ENCODE assay signal across 21 cellular contexts in the genomic region with DNA sequence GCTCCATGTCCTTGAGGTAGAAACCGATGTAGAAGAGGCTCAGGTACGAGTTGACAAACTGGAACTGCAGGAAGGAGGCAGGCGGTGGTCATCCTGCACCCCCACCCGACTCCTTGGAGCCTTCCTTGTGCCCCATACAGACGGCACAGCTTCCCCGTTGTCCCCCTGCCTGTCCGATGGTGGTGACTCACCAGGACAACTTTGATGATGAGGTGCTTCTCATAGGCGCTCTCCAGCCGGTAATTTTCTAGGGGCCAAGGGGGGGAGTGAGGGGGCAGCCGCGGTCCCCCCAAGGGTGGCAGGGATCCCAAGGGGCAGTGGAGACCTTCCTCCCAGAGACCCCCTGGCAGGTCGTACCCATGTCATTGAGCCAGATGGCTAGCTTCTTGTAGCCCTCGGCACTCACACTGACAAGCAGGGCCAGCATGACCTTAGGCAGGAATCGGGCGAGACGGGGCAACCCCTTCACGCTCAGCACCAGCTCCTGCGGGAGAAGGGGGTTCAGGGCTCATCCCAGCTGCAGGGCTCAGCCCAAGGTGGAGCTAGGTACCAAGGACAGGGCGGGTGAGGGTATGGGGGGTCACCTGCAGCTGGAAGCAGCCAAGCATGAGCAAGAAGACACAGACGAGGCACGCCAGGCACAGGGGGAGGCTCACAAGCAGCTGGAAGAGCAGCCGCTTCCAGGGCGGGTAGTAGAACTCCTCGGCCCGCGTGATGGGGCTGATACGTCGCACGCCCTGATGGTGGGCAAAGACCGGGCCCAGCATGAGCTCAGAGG. TPM values are rescaled to one million over a fixed set of nuclear protein-coding genes. Genes with fewer than 3 reads are reported as not detected.
DNase-seq lines count a peak whose midpoint lies in the region; ATAC-seq and TF ChIP-seq lines count a peak whose summit lies in the region.
"Had no signal": no experiment of that assay in that cellular context is flagged by ENCODE, and none has a peak within 500 bp of the region (broad histone marks: within the 10 kb centered on the region; RNA-seq: fewer than 3 reads in every experiment).

No MANE protein-coding gene starts in this region.

- H2BK12ac ChIP-seq in neuronal stem cell (ENCODE audit: low read length): peak overlapping the region; percentile 84

- no peak overlapping the region for H3K14ac ChIP-seq in neuronal stem cell (ENCODE audit: low read length)

- no peak overlapping the region for H3K27ac Mint-ChIP-seq in endothelial cell (ENCODE audit: unreplicated experiment)
- H3K27ac Mint-ChIP-seq: stimulated activated naive CD8-positive, alpha-beta T cell treated with anti-CD3 and anti-CD28 coated beads, Interleukin-15, Interleukin-2, amounts not matched to agents 100 ng/mL and 50 ng/mL, for 24 hours had no signal

- no peak overlapping the region for H2AFZ ChIP-seq in neuronal stem cell (ENCODE audit: low read length)

- no peak for TF ChIP-seq POLR2A in tibial nerve (IDR thresholded peaks at IDR 0.05)

- no peak overlapping the region for H3K4me2 ChIP-seq in neuronal stem cell (ENCODE audit: insufficient read depth, low read length, poor library complexity, severe bottlenecking)

- H3K27me3 ChIP-seq in NT2/D1 (ENCODE audit: insufficient read depth, insufficient read length) (no peaks in the 10 kb centered on the region), neuronal stem cell (ENCODE audit: control insufficient read depth in 3 of 3, insufficient read depth in 3 of 3, low read depth in 1 of 3, low read length in 3 of 3) (peaks cover 0 to 7% (median 0%) of the 10 kb centered on the region in 3 experiments), tibial nerve (no peaks in the 10 kb centered on the region)
- H3K27me3 ChIP-seq: MG63 had no signal

- no peaks in the 10 kb centered on the region for H3K9me3 Mint-ChIP-seq in activated T-cell treated with anti-CD3 and anti-CD28 coated beads, Interleukin-2, amount 50 U/mL, for 4 hours
- no peaks in the 10 kb centered on the region for H3K9me3 Mint-ChIP-seq in endothelial cell (ENCODE audit: unreplicated experiment)
- H3K9me3 Mint-ChIP-seq: stimulated activated naive CD8-positive, alpha-beta T cell treated with anti-CD3 and anti-CD28 coated beads, Interleukin-15, Interleukin-2, amounts not matched to agents 100 ng/mL and 50 ng/mL, for 24 hours had no signal

- peaks cover 22% of the 10 kb centered on the region for H3K4me1 ChIP-seq in NT2/D1 (ENCODE audit: insufficient read depth, insufficient read length)
- peaks cover 4 to 20% of the 10 kb centered on the region in 2 donors for H3K4me1 ChIP-seq in neuronal stem cell (ENCODE audit: control insufficient read depth in 2 of 2, insufficient read depth in 1 of 2, low read depth in 1 of 2, low read length in 2 of 2)
- H3K4me1 ChIP-seq in tibial nerve: peaks cover 0 to 67% (median 20%) of the 10 kb centered on the region in 4 donors

- peak overlapping the region; percentile 13 for H3K4me3 Mint-ChIP-seq in activated T-cell treated with anti-CD3 and anti-CD28 coated beads, Interleukin-2, amount 50 U/mL, for 4 hours
- H3K4me3 Mint-ChIP-seq in endothelial cell (ENCODE audit: unreplicated experiment): peak overlapping the region; percentile 56

- peak overlapping the region; percentile 99 for H2AK5ac ChIP-seq in neuronal stem cell (ENCODE audit: low read depth, low read length)

- ATAC-seq in activated T-cell treated with anti-CD3 and anti-CD28 coated beads, Interleukin-2, amount 50 U/mL, for 4 hours: no peak
- ATAC-seq: heart left ventricle, HepG2 had no signal

- H3K79me1 ChIP-seq in neuronal stem cell (ENCODE audit: low read depth, low read length): peaks cover 7% of the 10 kb centered on the region

- no peak for DNase-seq in activated T-cell treated with anti-CD3 and anti-CD28 coated beads, Interleukin-2, amount 50 U/mL, for 4 hours
- DNase-seq in activated T-cell treated with anti-CD3 and anti-CD28 coated beads for 4 hours (no peak), NT2/D1 (ENCODE audit: low read depth, low spot score) (no peak), endothelial cell (ENCODE audit: low spot score) (no peak), neuronal stem cell (ENCODE audit: low spot score) (no peak), substantia nigra (lab: John Stamatoyannopoulos, UW) (no peak), NOMO-1 treated with dmso at 0.1 percent for 144 hours (lab: John Stamatoyannopoulos, UW; ENCODE audit: unreplicated experiment) (no peak), tibial nerve (ENCODE audit: low spot score in 2 of 2) (no peak)
- DNase-seq: ACHN; activated CD4-positive, CD25-positive, alpha-beta regulatory T cell treated with anti-CD3 and anti-CD28 coated beads, Interleukin-2, amount 50 U/mL, for 72 hours; activated CD8-positive, alpha-beta memory T cell treated with anti-CD3 and anti-CD28 coated beads, Interleukin-2, amount 50 U/mL, for 48 hours; heart left ventricle; kidney; mammary epithelial cell; MG63; NCI-H187; NCI-H446 treated with DMSO at 0.1 percent for 48 hours; Right ventricle myocardium superior had no signal

- TF ChIP-seq EP300 in tibial nerve (IDR thresholded peaks at IDR 0.05): no peak

- H3K4me3 ChIP-seq in NT2/D1 (ENCODE audit: insufficient read length, low read depth): no peak overlapping the region
- H3K4me3 ChIP-seq in neuronal stem cell (ENCODE audit: low read length in 2 of 2): no peak overlapping the region
- H3K4me3 ChIP-seq in tibial nerve: no peak overlapping the region
- H3K4me3 ChIP-seq: MG63 had no signal

- H3K27ac ChIP-seq in neuronal stem cell (replicated peaks; ENCODE audit: low read length) (no peak overlapping the region), substantia nigra (ENCODE audit: low read depth, low read length, poor library complexity, severe bottlenecking) (no peak overlapping the region), tibial nerve (no peak overlapping the region)
- H3K27ac ChIP-seq: heart left ventricle, neutrophil had no signal

- no CpG with 5 or more reads among the region's 30 CpGs for WGBS in neuronal stem cell (ENCODE audit: extremely low coverage in 2 of 2, insufficient read length in 2 of 2, insufficient replicate concordance in 1 of 2), 2 donors
- WGBS in tibial nerve, 2 donors: 88 to 92% methylated on average over 30 of the region's 30 CpGs

- peak overlapping the region; percentile 7 for H3K18ac ChIP-seq in neuronal stem cell (ENCODE audit: low read length)

- no peak overlapping the region for H4K8ac ChIP-seq in neuronal stem cell (ENCODE audit: low read depth, low read length)

- no peak overlapping the region for H2BK120ac ChIP-seq in neuronal stem cell (ENCODE audit: low read depth, low read length)

- H2BK15ac ChIP-seq in neuronal stem cell (ENCODE audit: low read length): peak overlapping the region; percentile 92

- no peak overlapping the region for H2BK5ac ChIP-seq in neuronal stem cell (ENCODE audit: low read length)

- H3K23ac ChIP-seq in neuronal stem cell (ENCODE audit: low read depth, low read length, poor library complexity): peak overlapping the region; percentile 89

- peaks cover 5% of the 10 kb centered on the region; the same call in 1 of the 2 replicates for H3K9me3 ChIP-seq in NT2/D1 (ENCODE audit: insufficient read depth, low read length)
- H3K9me3 ChIP-seq in neuronal stem cell (replicated peaks in 1 of 2; ENCODE audit: control insufficient read depth in 2 of 2, insufficient read depth in 1 of 2, low read depth in 1 of 2, low read length in 2 of 2): peaks cover 3 to 8% of the 10 kb centered on the region in 2 donors
- H3K9me3 ChIP-seq in tibial nerve: no peaks in the 10 kb centered on the region
- H3K9me3 ChIP-seq: heart left ventricle, neutrophil had no signal

- H3K27me3 Mint-ChIP-seq in activated T-cell treated with anti-CD3 and anti-CD28 coated beads, Interleukin-2, amount 50 U/mL, for 4 hours (ENCODE audit: low read depth): peaks cover 2% of the 10 kb centered on the region
- peaks cover 16% of the 10 kb centered on the region for H3K27me3 Mint-ChIP-seq in endothelial cell (ENCODE audit: unreplicated experiment)
- H3K27me3 Mint-ChIP-seq: stimulated activated naive CD8-positive, alpha-beta T cell treated with anti-CD3 and anti-CD28 coated beads, Interleukin-15, Interleukin-2, amounts not matched to agents 100 ng/mL and 50 ng/mL, for 24 hours had no signal

- H3K9ac ChIP-seq in NT2/D1 (ENCODE audit: insufficient read length, low read depth) (peak overlapping the region; percentile 50), neuronal stem cell (ENCODE audit: low read depth, low read length, poor library complexity) (peak overlapping the region; percentile 77)

- H3K4ac ChIP-seq in neuronal stem cell (ENCODE audit: low read length): no peak overlapping the region

- peaks cover 20% of the 10 kb centered on the region for H3K4me1 Mint-ChIP-seq in activated T-cell treated with anti-CD3 and anti-CD28 coated beads, Interleukin-2, amount 50 U/mL, for 4 hours (ENCODE audit: low read depth)
- peaks cover 6% of the 10 kb centered on the region for H3K4me1 Mint-ChIP-seq in endothelial cell (ENCODE audit: unreplicated experiment)

- no peak overlapping the region for H4K91ac ChIP-seq in neuronal stem cell (ENCODE audit: low read depth, low read length, poor library complexity)

- H3K36me3 Mint-ChIP-seq in activated T-cell treated with anti-CD3 and anti-CD28 coated beads, Interleukin-2, amount 50 U/mL, for 4 hours (ENCODE audit: insufficient read depth): no peaks in the 10 kb centered on the region
- peaks cover 13% of the 10 kb centered on the region for H3K36me3 Mint-ChIP-seq in endothelial cell (ENCODE audit: low read depth, unreplicated experiment)

- H3K36me3 ChIP-seq in NT2/D1 (ENCODE audit: insufficient read depth, insufficient read length, low read length) (peaks cover 41% of the 10 kb centered on the region), neuronal stem cell (replicated peaks in 1 of 2; ENCODE audit: control insufficient read depth in 2 of 2, insufficient read depth in 2 of 2, low read length in 2 of 2) (peaks cover 27 to 57% of the 10 kb centered on the region in 2 donors), tibial nerve (peaks cover 0 to 59% (median 0%) of the 10 kb centered on the region in 3 donors)
- H3K36me3 ChIP-seq: neutrophil had no signal

- TF ChIP-seq CTCF in endothelial cell (IDR thresholded peaks at IDR 0.05; ENCODE audit: unreplicated experiment) (no peak), tibial nerve (IDR thresholded peaks at IDR 0.05) (no peak)

RNA-seq across cellular contexts. Expression of a gene that starts 4.7 kb away (rescaled TPM):
- 1 to 10 TPM; 2.8 to 3.0 (median 2.9) TPM for total RNA-seq in activated T-cell treated with anti-CD3 and anti-CD28 coated beads, Interleukin-2, amount 50 U/mL, for 4 hours
- total RNA-seq in endothelial cell (ENCODE audit: unreplicated experiment): 19.0 TPM
- polyA plus RNA-seq in neuronal stem cell (2013, experiment 1 of 2): 12.9 TPM
- polyA plus RNA-seq in neuronal stem cell (2013, experiment 2 of 2): 13.2 TPM
- total RNA-seq in tibial nerve: 10 to 100 TPM; 10.7 to 23.1 (median 13.3) TPM

RNA-seq across cellular contexts. Expression of a gene that starts 7.4 kb away (rescaled TPM):
- total RNA-seq in activated T-cell treated with anti-CD3 and anti-CD28 coated beads, Interleukin-2, amount 50 U/mL, for 4 hours: 100 to 1,000 TPM in 2 of 3 donors, 10 to 100 TPM in 1; 96.4 to 122 (median 106) TPM
- total RNA-seq in endothelial cell (ENCODE audit: unreplicated experiment) (27.3 TPM), tibial nerve (10 to 100 TPM; 15.9 to 59.4 (median 28.8) TPM)
- polyA plus RNA-seq in neuronal stem cell (2013, experiment 1 of 2): 27.4 TPM
- polyA plus RNA-seq in neuronal stem cell (2013, experiment 2 of 2): 27.5 TPM

RNA-seq across cellular contexts. Expression of a gene that starts 20.6 kb away (rescaled TPM):
- total RNA-seq in activated T-cell treated with anti-CD3 and anti-CD28 coated beads, Interleukin-2, amount 50 U/mL, for 4 hours: 10 to 100 TPM; 53.1 to 58.1 (median 53.4) TPM
- total RNA-seq in endothelial cell (ENCODE audit: unreplicated experiment): 44.7 TPM
- polyA plus RNA-seq in neuronal stem cell (2013, experiment 1 of 2): 78.2 TPM
- 78.5 TPM for polyA plus RNA-seq in neuronal stem cell (2013, experiment 2 of 2)
- 10 to 100 TPM in 1 of 4 donors, 1 to 10 TPM in 3; 5.7 to 14.7 (median 7.8) TPM for total RNA-seq in tibial nerve

RNA-seq across cellular contexts. Expression of a gene that starts 24.3 kb away (rescaled TPM):
- 100 to 1,000 TPM; 111 to 137 (median 126) TPM for total RNA-seq in activated T-cell treated with anti-CD3 and anti-CD28 coated beads, Interleukin-2, amount 50 U/mL, for 4 hours
- 60.2 TPM for total RNA-seq in endothelial cell (ENCODE audit: unreplicated experiment)
- 60.1 TPM for polyA plus RNA-seq in neuronal stem cell (2013, experiment 1 of 2)
- polyA plus RNA-seq in neuronal stem cell (2013, experiment 2 of 2): 60.9 TPM
- total RNA-seq in tibial nerve: 100 to 1,000 TPM; 143 to 187 (median 175) TPM

RNA-seq across cellular contexts. Expression of a gene that starts 26.7 kb away (rescaled TPM):
- 1 to 10 TPM; 3.6 to 4.5 (median 3.7) TPM for total RNA-seq in activated T-cell treated with anti-CD3 and anti-CD28 coated beads, Interleukin-2, amount 50 U/mL, for 4 hours
- total RNA-seq in endothelial cell (ENCODE audit: unreplicated experiment): 8.9 TPM
- 10.9 TPM for polyA plus RNA-seq in neuronal stem cell (2013, experiment 1 of 2)
- 10.5 TPM for polyA plus RNA-seq in neuronal stem cell (2013, experiment 2 of 2)
- 10 to 100 TPM; 15.7 to 22.9 (median 19.9) TPM for total RNA-seq in tibial nerve
